ENCODE assay signal across 15 cellular contexts in genomic region chr11:31794546-31794945, GRCh38. TPM values are rescaled to one million over a fixed set of nuclear protein-coding genes. Genes with fewer than 3 reads are reported as not detected.
DNase-seq lines count a peak whose midpoint lies in the region; ATAC-seq and TF ChIP-seq lines count a peak whose summit lies in the region.
"Had no signal": no experiment of that assay in that cellular context is flagged by ENCODE, and none has a peak within 500 bp of the region (broad histone marks: within the 10 kb centered on the region; RNA-seq: fewer than 3 reads in every experiment).

No MANE protein-coding gene starts in this region.

- H3K36me3 Mint-ChIP-seq in neural crest cell (ENCODE audit: low read depth) = peaks cover 21% of the 10 kb centered on the region
- H3K36me3 Mint-ChIP-seq: CD4-positive, CD25-positive, alpha-beta regulatory T cell; CD8-positive, alpha-beta T cell had no signal

- H3K4me3 Mint-ChIP-seq in neural crest cell = peak overlapping the region; percentile 64
- H3K4me3 Mint-ChIP-seq: B cell; CD4-positive, CD25-positive, alpha-beta regulatory T cell; CD8-positive, alpha-beta T cell; HFFc6 had no signal

- H3K4me1 Mint-ChIP-seq in neural crest cell = peaks cover 59% of the 10 kb centered on the region

- no peak for TF ChIP-seq CTCF in neural crest cell (conservative IDR thresholded peaks at IDR 0.05)

- no peak for ATAC-seq in GM19328 (IDR thresholded peaks at IDR 0.05; ENCODE audit: unreplicated experiment)
- ATAC-seq: CD8-positive, alpha-beta T cell had no signal

- H3K9me3 Mint-ChIP-seq in neural crest cell = no peaks in the 10 kb centered on the region
- H3K9me3 Mint-ChIP-seq: CD8-positive, alpha-beta T cell; HFFc6 had no signal

- H3K27ac Mint-ChIP-seq in neural crest cell (ENCODE audit: unreplicated experiment) = no peak overlapping the region
- H3K27ac Mint-ChIP-seq: B cell; CD8-positive, alpha-beta T cell; HFFc6 had no signal

- peaks cover 66% of the 10 kb centered on the region for H3K27me3 Mint-ChIP-seq in neural crest cell (ENCODE audit: low read depth)

- DNase-seq in NCI-H82 (lab: John Stamatoyannopoulos, UW) (peak; percentile 14), NCI-H82 treated with DMSO at 0.1 percent for 48 hours (lab: John Stamatoyannopoulos, UW; ENCODE audit: unreplicated experiment) (no peak), cerebellar cortex (ENCODE audit: low spot score) (peak; percentile 41), neural crest cell (ENCODE audit: low read depth, low spot score) (no peak), iPS-NIHi11 (ENCODE audit: low spot score) (no peak)
- DNase-seq: CD4-positive, CD25-positive, alpha-beta regulatory T cell; CD8-positive, alpha-beta T cell; DMS 273 treated with DMSO at 0.1 percent for 48 hours; DMS79; EL; GF-D8; GOT3; HFFc6 had no signal

RNA-seq across cellular contexts. Expression of gene PAX6, which starts 16.6 kb away (rescaled TPM):
- 83.7 and 86.7 TPM in 2 replicates for total RNA-seq in neural crest cell
- total RNA-seq: B cell; CD4-positive, CD25-positive, alpha-beta regulatory T cell; CD8-positive, alpha-beta T cell had no signal

Comparison
In these comparisons a context has a peak if more than half of its experiments do, and no peak if none do; other contexts are left out.
1. DNase-seq: peak in NCI-H82 (single experiment) and cerebellar cortex (single experiment); none in NCI-H82 treated with DMSO at 0.1 percent for 48 hours (single experiment), neural crest cell (single experiment) and iPS-NIHi11 (single experiment).